Comparison of ENCODE assay signal across 11 cellular contexts in the genomic region with DNA sequence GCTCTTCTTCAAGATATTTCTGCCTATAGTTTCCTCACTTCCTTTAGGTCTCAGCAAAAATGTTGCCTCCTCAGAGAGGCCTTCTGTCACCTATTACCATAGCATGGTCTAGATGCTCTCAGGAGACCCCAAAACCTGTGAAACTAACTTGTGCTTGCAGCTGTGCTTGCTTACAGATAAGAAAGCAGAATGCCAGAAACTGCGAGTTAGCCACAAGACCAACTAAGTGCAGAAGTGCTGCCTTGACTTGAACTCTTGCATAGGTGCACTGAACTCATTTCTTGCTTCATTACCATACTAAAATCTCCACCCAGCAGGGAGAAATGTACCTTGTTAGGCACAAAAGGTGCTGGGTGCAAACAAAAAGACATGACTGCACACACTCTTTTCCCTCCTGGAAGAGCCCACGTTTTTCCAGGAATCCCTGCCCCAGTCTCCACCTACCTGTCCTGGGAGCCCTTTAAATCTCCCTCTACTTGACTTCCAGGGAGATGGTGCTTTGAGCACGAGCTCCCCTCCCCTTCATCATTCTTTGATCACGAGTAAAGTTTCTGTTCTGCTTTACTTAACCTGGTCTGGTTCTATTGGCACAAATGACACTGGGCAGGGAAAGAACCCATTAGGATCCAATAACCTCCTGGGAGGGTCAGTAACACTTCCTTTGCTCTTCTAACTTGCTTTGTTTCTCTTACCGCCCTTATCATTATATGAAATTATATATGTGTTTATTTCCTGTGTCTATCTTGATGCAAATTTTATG.
DNase-seq lines count a peak whose midpoint lies in the region; ATAC-seq and TF ChIP-seq lines count a peak whose summit lies in the region.
"Had no signal": no experiment of that assay in that cellular context is flagged by ENCODE, and none has a peak within 500 bp of the region (broad histone marks: within the 10 kb centered on the region; RNA-seq: fewer than 3 reads in every experiment).

No MANE protein-coding gene starts in this region.

- peak; percentile 73 for ATAC-seq in GM18867 (IDR thresholded peaks at IDR 0.05; ENCODE audit: unreplicated experiment)
- ATAC-seq in GM21619 (IDR thresholded peaks at IDR 0.05; ENCODE audit: unreplicated experiment), result peak; percentile 76
- peak; percentile 72 for ATAC-seq in HG03135 (IDR thresholded peaks at IDR 0.05; ENCODE audit: unreplicated experiment)
- ATAC-seq in right lobe of liver, result no peak
- ATAC-seq: naive thymus-derived CD8-positive, alpha-beta T cell had no signal

- intact Hi-C loops in right lobe of liver (cut with DNase I), result no loop called here

- no peak for TF ChIP-seq CTCF in SU-DHL-6 (IDR thresholded peaks at IDR 0.05; ENCODE audit: insufficient read depth, low read length, poor library complexity, severe bottlenecking)
- no peak for TF ChIP-seq CTCF in right lobe of liver (IDR thresholded peaks at IDR 0.05)

- 41% methylated on average over 4 of the region's 5 CpGs for WGBS in right lobe of liver (ENCODE audit: insufficient coverage, low coverage, low lambda C conversion rate, missing lambda C conversion rate)

- H3K4me1 ChIP-seq in right lobe of liver, result no peaks in the 10 kb centered on the region

- H3K27ac ChIP-seq in SU-DHL-6 (ENCODE audit: low read depth, low read length) (peak overlapping the region; percentile 95), right lobe of liver (no peak overlapping the region)

- H4K20me1 ChIP-seq in SU-DHL-6 (ENCODE audit: low read depth, low read length), result no peaks in the 10 kb centered on the region

- H3K27me3 ChIP-seq in SU-DHL-6 (ENCODE audit: low read length), result no peaks in the 10 kb centered on the region
- H3K27me3 ChIP-seq in right lobe of liver, result no peaks in the 10 kb centered on the region

- no peaks in the 10 kb centered on the region for H3K9me3 ChIP-seq in SU-DHL-6 (ENCODE audit: insufficient read depth, low read length)
- H3K9me3 ChIP-seq in right lobe of liver, result no peaks in the 10 kb centered on the region

- peaks cover 41% of the 10 kb centered on the region for H3F3A ChIP-seq in SU-DHL-6 (ENCODE audit: insufficient read depth)

- H3K36me3 ChIP-seq in SU-DHL-6 (ENCODE audit: low read length) (peaks cover 4% of the 10 kb centered on the region; the same call in 1 of the 2 replicates), right lobe of liver (no peaks in the 10 kb centered on the region)

- H3K4me3 ChIP-seq in SU-DHL-6 (ENCODE audit: insufficient read depth, low read length, poor library complexity, severe bottlenecking) (peak overlapping the region; percentile 12), right lobe of liver (no peak overlapping the region)

- no peaks in the 10 kb centered on the region for H3K9me2 ChIP-seq in SU-DHL-6 (replicated peaks; ENCODE audit: insufficient read depth, low read length)

- peak overlapping the region; percentile 23 for H2AFZ ChIP-seq in SU-DHL-6 (ENCODE audit: low read depth, low read length, severe bottlenecking)

- peak overlapping the region; percentile 46 for H3K9ac ChIP-seq in SU-DHL-6 (ENCODE audit: low read length)

- no peaks in the 10 kb centered on the region for H3K79me2 ChIP-seq in SU-DHL-6 (ENCODE audit: insufficient read depth, low read length)

- H3K4me2 ChIP-seq in SU-DHL-6 (ENCODE audit: low read depth, low read length, poor library complexity, severe bottlenecking), result peak overlapping the region; percentile 71

- DNase-seq in NCI-H1105 treated with DMSO at 0.1 percent for 48 hours (lab: John Stamatoyannopoulos, UW) (no peak), NCI-H2029 treated with DMSO at 0.1 percent for 48 hours (lab: John Stamatoyannopoulos, UW) (no peak), right lobe of liver (no peak), GF-D8 (lab: John Stamatoyannopoulos, UW) (no peak)
- DNase-seq: naive thymus-derived CD8-positive, alpha-beta T cell; NCI-H774; stimulated activated naive CD4-positive, alpha-beta T cell had no signal

- TF ChIP-seq POLR2A in right lobe of liver (IDR thresholded peaks at IDR 0.05), result no peak

Comparison
In these comparisons a context has a peak if more than half of its experiments do, and no peak if none do; other contexts are left out.
1. ATAC-seq: peak in GM18867 (single experiment), GM21619 (single experiment) and HG03135 (single experiment); none in right lobe of liver (0 of 4).